1 cellular context compared by ENCODE assay signal in genomic region chr1:30881266-30882181, GRCh38.
TF ChIP-seq lines count a peak whose summit lies in the region.

No MANE protein-coding gene starts in this region.

TF ChIP-seq in K562, 482 proteins besides CTCF, POLR2A, EP300 and RAD21 (continued from another document):
- TF ChIP-seq ZBTB33 (CRISPR knock-in tag; IDR thresholded peaks at IDR 0.05) (peak; percentile 71), ZNF384 (IDR thresholded peaks at IDR 0.05; ENCODE audit: low read depth, low read length) (no peak), NR2F6 (CRISPR knock-in tag; IDR thresholded peaks at IDR 0.05) (no peak), EGR1 (conservative IDR thresholded peaks at IDR 0.05) (no peak), ELK1 (CRISPR knock-in tag; IDR thresholded peaks at IDR 0.05) (no peak), TCFL5 (CRISPR knock-in tag; conservative IDR thresholded peaks at IDR 0.05) (no peak), SMARCC2 (IDR thresholded peaks at IDR 0.05; ENCODE audit: low read depth) (no peak), ZNF699 (CRISPR knock-in tag; IDR thresholded peaks at IDR 0.05; ENCODE audit: insufficient replicate concordance) (no peak), ETS2 (tag; IDR thresholded peaks at IDR 0.05; ENCODE audit: borderline replicate concordance, poor library complexity, severe bottlenecking) (no peak), ASH1L (IDR thresholded peaks at IDR 0.05; ENCODE audit: borderline replicate concordance, low read depth, partially characterized antibody) (no peak), BRD9 (IDR thresholded peaks at IDR 0.05; ENCODE audit: low read depth, partially characterized antibody) (no peak), MEF2D (tag; conservative IDR thresholded peaks at IDR 0.05; ENCODE audit: low read depth) (no peak), RBFOX2 (IDR thresholded peaks at IDR 0.05; ENCODE audit: low read depth, low read length) (0 out of 2 replicates have a peak, but pooled peaks have one; percentile 16), CREM (IDR thresholded peaks at IDR 0.05; ENCODE audit: low read depth) (no peak), KDM5B (IDR thresholded peaks at IDR 0.05; ENCODE audit: insufficient replicate concordance, low read depth, low read length) (no peak), TSC22D4 (tag; IDR thresholded peaks at IDR 0.05) (no peak), SIN3A (IDR thresholded peaks at IDR 0.05; ENCODE audit: borderline replicate concordance in 2 of 2, control insufficient read depth in 1 of 2, low read depth in 2 of 2, low read length in 2 of 2) (no peak)
